Comparison of ENCODE assay signal across 13 cellular contexts in the genomic region with DNA sequence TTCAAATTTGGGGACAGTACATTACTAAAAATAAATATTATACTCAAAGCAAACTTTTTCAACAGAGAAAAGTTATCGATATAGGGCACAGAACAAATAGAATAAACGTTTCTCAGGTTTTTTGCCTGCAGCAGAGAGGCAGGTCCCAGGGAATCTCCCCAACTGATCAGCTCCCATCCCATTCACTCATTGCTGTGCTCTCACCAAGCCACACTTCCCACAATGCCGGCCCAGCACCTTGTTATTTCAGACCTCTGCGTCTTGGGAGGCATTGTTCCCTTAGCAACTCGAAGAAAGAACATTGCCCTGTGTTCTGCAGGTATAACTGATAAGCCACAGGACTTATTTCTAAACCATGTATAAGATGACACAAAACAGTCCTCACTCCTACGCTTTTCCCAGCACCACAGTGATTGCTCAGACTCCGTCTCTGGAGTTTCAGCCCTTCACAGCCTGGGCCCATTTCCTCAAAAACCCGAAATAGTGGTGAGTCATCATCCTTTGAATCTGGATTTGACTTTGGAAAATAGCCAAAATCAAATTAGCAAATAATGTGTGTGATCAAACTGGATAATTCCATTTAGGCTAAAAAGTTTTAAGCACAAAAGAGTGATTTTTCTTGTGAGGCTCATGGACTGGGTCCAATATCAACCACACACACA.
DNase-seq lines count a peak whose midpoint lies in the region; TF ChIP-seq lines count a peak whose summit lies in the region.
"Had no signal": no experiment of that assay in that cellular context is flagged by ENCODE, and none has a peak within 500 bp of the region (broad histone marks: within the 10 kb centered on the region; RNA-seq: fewer than 3 reads in every experiment).

No MANE protein-coding gene starts in this region.

- H3K9me3 ChIP-seq in BE2C (no peaks in the 10 kb centered on the region), SK-N-SH (no peaks in the 10 kb centered on the region), fibroblast of lung (ENCODE audit: control insufficient read depth, insufficient read depth, low read depth, low read length) (no peaks in the 10 kb centered on the region), prostate gland (no peaks in the 10 kb centered on the region), esophagus muscularis mucosa (no peaks in the 10 kb centered on the region)

- H2AFZ ChIP-seq in SK-N-SH (ENCODE audit: low read depth) (peak overlapping the region; percentile 23), fibroblast of lung (ENCODE audit: low read length) (no peak overlapping the region)

- H3K9me2 ChIP-seq in SK-N-SH: no peaks in the 10 kb centered on the region

- H4K20me1 ChIP-seq in SK-N-SH (ENCODE audit: insufficient read depth): no peaks in the 10 kb centered on the region
- no peaks in the 10 kb centered on the region for H4K20me1 ChIP-seq in fibroblast of lung (ENCODE audit: control insufficient read depth, extremely low read depth, insufficient read depth, low read length)

- H3K4me1 ChIP-seq in BE2C (peaks cover 17% of the 10 kb centered on the region), SK-N-SH (ENCODE audit: control insufficient read depth in 1 of 2, insufficient read depth in 2 of 2, low read depth in 1 of 2, low read length in 1 of 2) (peaks cover 14 to 15% of the 10 kb centered on the region in 2 experiments; a peak in 3 of 4 replicates), fibroblast of lung (ENCODE audit: control insufficient read depth, extremely low read depth, insufficient read depth, low read length) (peaks cover 2% of the 10 kb centered on the region), prostate gland (replicated peaks) (no peaks in the 10 kb centered on the region), esophagus muscularis mucosa (no peaks in the 10 kb centered on the region)

- no peak overlapping the region for H3K4me3 Mint-ChIP-seq in neural crest cell
- H3K4me3 Mint-ChIP-seq: activated B cell treated with CpG ODN at 0.5 μM for 24 hours had no signal

- no peak for TF ChIP-seq POLR2A in prostate gland (IDR thresholded peaks at IDR 0.05)
- no peak for TF ChIP-seq POLR2A in esophagus muscularis mucosa (IDR thresholded peaks at IDR 0.05; ENCODE audit: low read depth)

- H3K4me3 ChIP-seq in BE2C (ENCODE audit: low read depth, low read length) (peak overlapping the region; percentile 21; the same call in 1 of the 2 replicates), SK-N-SH (ENCODE audit: low read depth in 2 of 2, low read length in 1 of 2) (peak overlapping the region in 1 of 2 experiments; percentile 20; a peak in 1 of 4 replicates), fibroblast of lung (replicated peaks in 1 of 4; ENCODE audit: control extremely low read depth in 1 of 4, insufficient read depth in 1 of 4, low read depth in 3 of 4, low read length in 4 of 4) (no peak overlapping the region), prostate gland (no peak overlapping the region), esophagus muscularis mucosa (no peak overlapping the region)

- H3K27ac Mint-ChIP-seq in neural crest cell (ENCODE audit: unreplicated experiment): peak overlapping the region; percentile 35
- H3K27ac Mint-ChIP-seq: activated B cell treated with CpG ODN at 0.5 μM for 24 hours had no signal

- no peak for TF ChIP-seq CTCF in BE2C (IDR thresholded peaks at IDR 0.05; ENCODE audit: low read depth, low read length)
- TF ChIP-seq CTCF in SK-N-SH (IDR thresholded peaks at IDR 0.05): no peak
- TF ChIP-seq CTCF in fibroblast of lung (conservative IDR thresholded peaks at IDR 0.05 in 1 of 2, IDR thresholded peaks at IDR 0.05 in 1 of 2; ENCODE audit: low read depth in 1 of 2, low read length in 2 of 2): no peak
- TF ChIP-seq CTCF in neural crest cell (conservative IDR thresholded peaks at IDR 0.05): no peak
- TF ChIP-seq CTCF in prostate gland (IDR thresholded peaks at IDR 0.05): no peak
- TF ChIP-seq CTCF in esophagus muscularis mucosa (IDR thresholded peaks at IDR 0.05): no peak

- H3K4me2 ChIP-seq in SK-N-SH (peak overlapping the region; percentile 67), fibroblast of lung (ENCODE audit: extremely low read depth, insufficient read depth, low read length) (no peak overlapping the region)

- intact Hi-C loops in prostate gland (cut with DNase I) (no loop called here), esophagus muscularis mucosa (cut with DNase I) (no loop called here)

- CTCF ChIA-PET in SK-N-SH (lab: Yijun Ruan, JAX): no interaction called here

- peak; percentile 53 to 86; a peak in 3 of 4 replicates for TF ChIP-seq EP300 in SK-N-SH (IDR thresholded peaks at IDR 0.05; ENCODE audit: borderline replicate concordance in 1 of 2, low read depth in 1 of 2, low read length in 1 of 2)
- no peak for TF ChIP-seq EP300 in esophagus muscularis mucosa (IDR thresholded peaks at IDR 0.05)

- H3K36me3 Mint-ChIP-seq in neural crest cell (ENCODE audit: low read depth): peaks cover 2% of the 10 kb centered on the region

- H3K27ac ChIP-seq in SK-N-SH (ENCODE audit: low read depth in 2 of 2, low read length in 1 of 2) (peak overlapping the region; percentile 55 to 93), fibroblast of lung (ENCODE audit: insufficient read depth, low read length) (no peak overlapping the region), prostate gland (no peak overlapping the region), esophagus muscularis mucosa (replicated peaks in 1 of 4) (no peak overlapping the region)

- H3K9ac ChIP-seq in SK-N-SH: peak overlapping the region; percentile 34; the same call in 1 of the 2 replicates
- no peak overlapping the region for H3K9ac ChIP-seq in fibroblast of lung (ENCODE audit: insufficient read depth, low read length)

- H3K4me1 Mint-ChIP-seq in neural crest cell: peaks cover 6% of the 10 kb centered on the region
- H3K4me1 Mint-ChIP-seq: activated B cell treated with CpG ODN at 0.5 μM for 24 hours had no signal

- H3K36me3 ChIP-seq in BE2C (no peaks in the 10 kb centered on the region), SK-N-SH (replicated peaks in 1 of 2; ENCODE audit: control insufficient read depth in 1 of 2, insufficient read depth in 2 of 2, low read length in 1 of 2) (no peaks in the 10 kb centered on the region), fibroblast of lung (ENCODE audit: control insufficient read depth, insufficient read depth, low read length) (no peaks in the 10 kb centered on the region), prostate gland (no peaks in the 10 kb centered on the region), esophagus muscularis mucosa (no peaks in the 10 kb centered on the region)

- DNase-seq in BE2C (peak; percentile 72), SK-N-SH (peak; percentile 20), fibroblast of lung (ENCODE audit: low read depth in 2 of 2) (peak; percentile 85 to 93), neural crest cell (ENCODE audit: low read depth, low spot score) (no peak), prostate gland (ENCODE audit: low spot score) (no peak), inferior parietal cortex (ENCODE audit: extremely low spot score) (no peak), COLO668 (lab: John Stamatoyannopoulos, UW; ENCODE audit: unreplicated experiment) (no peak), esophagus muscularis mucosa (ENCODE audit: extremely low spot score) (no peak)
- DNase-seq: activated B cell treated with CpG ODN at 0.5 μM for 24 hours; activated naive CD4-positive, alpha-beta T cell; COR-L47; effector memory CD4-positive, alpha-beta T cell; RPMI8226 had no signal

- no peak for TF ChIP-seq RAD21 in SK-N-SH (IDR thresholded peaks at IDR 0.05; ENCODE audit: low read length)

- H3K27me3 ChIP-seq in BE2C: no peaks in the 10 kb centered on the region
- no peaks in the 10 kb centered on the region for H3K27me3 ChIP-seq in SK-N-SH (ENCODE audit: insufficient read depth)
- no peaks in the 10 kb centered on the region for H3K27me3 ChIP-seq in fibroblast of lung (ENCODE audit: control insufficient read depth, insufficient read depth, low read length)
- H3K27me3 ChIP-seq in prostate gland (replicated peaks; ENCODE audit: insufficient read depth): no peaks in the 10 kb centered on the region
- H3K27me3 ChIP-seq in esophagus muscularis mucosa: no peaks in the 10 kb centered on the region

- POLR2A ChIA-PET in SK-N-SH (lab: Yijun Ruan, JAX): no interaction called here

- H3F3A ChIP-seq in SK-N-SH (replicated peaks; ENCODE audit: insufficient read depth): peaks cover 12% of the 10 kb centered on the region

- 9% methylated on average over 8 of the region's 8 CpGs for WGBS in SK-N-SH (ENCODE audit: low lambda C conversion rate)
- WGBS in prostate gland: 71% methylated on average over 8 of the region's 8 CpGs
- WGBS in esophagus muscularis mucosa: 56% methylated on average over 8 of the region's 8 CpGs

- H3K9me3 Mint-ChIP-seq in neural crest cell: peaks cover 2% of the 10 kb centered on the region

- H3K79me2 ChIP-seq in SK-N-SH (ENCODE audit: insufficient read depth) (no peaks in the 10 kb centered on the region), fibroblast of lung (ENCODE audit: control insufficient read depth, insufficient read depth, low read length) (no peaks in the 10 kb centered on the region)

- no peaks in the 10 kb centered on the region for H3K27me3 Mint-ChIP-seq in neural crest cell (ENCODE audit: low read depth)
- H3K27me3 Mint-ChIP-seq: activated B cell treated with CpG ODN at 0.5 μM for 24 hours had no signal

TF ChIP-seq in SK-N-SH, 30 proteins besides CTCF, POLR2A, EP300 and RAD21 (continues in another document):
- TF ChIP-seq GABPA (IDR thresholded peaks at IDR 0.05; ENCODE audit: low read depth): peak; percentile 13; the same call in 1 of the 2 replicates
- no peak for TF ChIP-seq YY1 (IDR thresholded peaks at IDR 0.05; ENCODE audit: low read depth)
- TF ChIP-seq MXI1 (IDR thresholded peaks at IDR 0.05; ENCODE audit: low read depth, low read length): no peak
- TF ChIP-seq NRF1 (IDR thresholded peaks at IDR 0.05; ENCODE audit: low read depth, low read length): no peak
- TF ChIP-seq, protein P1, sequence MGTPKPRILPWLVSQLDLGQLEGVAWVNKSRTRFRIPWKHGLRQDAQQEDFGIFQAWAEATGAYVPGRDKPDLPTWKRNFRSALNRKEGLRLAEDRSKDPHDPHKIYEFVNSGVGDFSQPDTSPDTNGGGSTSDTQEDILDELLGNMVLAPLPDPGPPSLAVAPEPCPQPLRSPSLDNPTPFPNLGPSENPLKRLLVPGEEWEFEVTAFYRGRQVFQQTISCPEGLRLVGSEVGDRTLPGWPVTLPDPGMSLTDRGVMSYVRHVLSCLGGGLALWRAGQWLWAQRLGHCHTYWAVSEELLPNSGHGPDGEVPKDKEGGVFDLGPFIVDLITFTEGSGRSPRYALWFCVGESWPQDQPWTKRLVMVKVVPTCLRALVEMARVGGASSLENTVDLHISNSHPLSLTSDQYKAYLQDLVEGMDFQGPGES (IDR thresholded peaks at IDR 0.05; ENCODE audit: low read depth, low read length): no peak
- TF ChIP-seq FOXM1 (IDR thresholded peaks at IDR 0.05; ENCODE audit: low read depth): 0 out of 2 replicates have a peak, but pooled peaks have one; percentile 8
- peak; percentile 62; the same call in 1 of the 2 replicates for TF ChIP-seq MEF2A (IDR thresholded peaks at IDR 0.05; ENCODE audit: borderline replicate concordance, low read depth)
- no peak for TF ChIP-seq SIN3A (IDR thresholded peaks at IDR 0.05; ENCODE audit: borderline replicate concordance, low read depth, low read length)
- no peak for TF ChIP-seq RFX5 (IDR thresholded peaks at IDR 0.05; ENCODE audit: low read length)
- TF ChIP-seq FOSL2 (IDR thresholded peaks at IDR 0.05; ENCODE audit: borderline replicate concordance, low read depth): peak; percentile 81

Comparison
In these comparisons a context has a peak if more than half of its experiments do, and no peak if none do; other contexts are left out.
1. DNase-seq: peak in BE2C (single experiment), SK-N-SH (single experiment) and fibroblast of lung (2 of 2); none in neural crest cell (single experiment), prostate gland (single experiment), inferior parietal cortex (single experiment), COLO668 (single experiment) and esophagus muscularis mucosa (single experiment).
2. H3K27ac ChIP-seq: peak in SK-N-SH (2 of 2); none in fibroblast of lung (single experiment), prostate gland (0 of 2) and esophagus muscularis mucosa (0 of 4).